Comparison of ENCODE assay signal across 12 cellular contexts in the genomic region with DNA sequence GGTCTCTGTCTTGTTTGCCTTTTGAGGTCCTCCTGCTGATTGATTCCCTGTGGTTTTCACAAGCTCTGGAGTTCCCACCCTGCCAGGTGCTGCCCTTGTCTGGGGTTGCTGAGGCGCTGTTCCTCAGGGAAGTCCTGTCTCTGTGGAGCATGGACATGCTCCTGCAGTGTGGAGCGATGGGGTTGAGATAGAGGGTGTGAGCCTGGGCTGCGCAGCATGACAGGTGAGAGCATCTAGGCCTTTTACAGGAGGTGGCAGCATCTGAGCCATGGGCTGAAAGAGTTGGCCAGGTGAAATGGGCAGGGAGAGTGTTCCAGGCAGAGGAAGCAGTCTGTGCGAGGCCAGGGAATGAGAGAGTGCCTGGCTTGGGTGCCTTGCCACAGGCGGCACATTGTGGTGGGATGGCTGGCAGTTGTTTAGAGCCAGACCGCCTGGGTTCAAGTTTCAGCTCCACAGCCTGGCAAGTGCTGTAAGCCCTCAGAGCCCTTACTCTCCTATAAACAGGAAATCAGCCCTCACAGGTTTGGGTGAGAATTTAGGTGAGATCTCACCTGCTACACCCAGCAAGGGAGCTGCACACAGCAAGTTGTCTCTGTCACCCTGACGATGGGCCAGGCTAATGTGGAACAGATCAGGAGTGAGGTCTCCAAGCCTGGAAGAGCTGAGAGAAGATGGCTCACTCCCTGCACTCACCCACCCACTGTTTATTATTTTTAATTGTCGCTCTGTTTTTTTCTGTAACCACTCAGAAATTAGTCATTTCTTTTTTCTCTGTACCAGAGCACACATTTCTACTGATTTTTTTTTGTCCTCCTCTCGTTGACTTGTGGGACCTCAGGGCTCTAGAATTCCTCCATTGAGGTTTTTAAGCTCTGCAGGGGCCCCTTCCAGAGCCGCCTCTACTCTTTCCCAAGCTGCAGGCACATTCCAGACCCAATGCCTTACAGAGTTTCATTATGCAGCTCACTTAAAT. TPM values are rescaled to one million over a fixed set of nuclear protein-coding genes. Genes with fewer than 3 reads are reported as not detected.
DNase-seq lines count a peak whose midpoint lies in the region; ATAC-seq and TF ChIP-seq lines count a peak whose summit lies in the region.
"Had no signal": no experiment of that assay in that cellular context is flagged by ENCODE, and none has a peak within 500 bp of the region (broad histone marks: within the 10 kb centered on the region; RNA-seq: fewer than 3 reads in every experiment).

No MANE protein-coding gene starts in this region.

- H3K9me3 Mint-ChIP-seq in activated naive CD8-positive, alpha-beta T cell treated with anti-CD3 and anti-CD28 coated beads, Interleukin-2, amount 10 ng/mL, durations not matched to agents 7 days and 5 days = no peaks in the 10 kb centered on the region
- no peaks in the 10 kb centered on the region for H3K9me3 Mint-ChIP-seq in immature natural killer cell
- H3K9me3 Mint-ChIP-seq in stimulated activated naive B cell treated with anti-CD40 and anti-IgM and Interleukin-4, amounts not matched to agents 10 μg/mL and 1 μg/mL and 100 μg/mL, for 72 hours = no peaks in the 10 kb centered on the region

- no peak for TF ChIP-seq CTCF in upper lobe of right lung (IDR thresholded peaks at IDR 0.05)

- H3K4me1 Mint-ChIP-seq in activated naive CD8-positive, alpha-beta T cell treated with anti-CD3 and anti-CD28 coated beads, Interleukin-2, amount 10 ng/mL, durations not matched to agents 7 days and 5 days = peaks cover 3% of the 10 kb centered on the region
- peaks cover 27 to 29% of the 10 kb centered on the region in 2 donors for H3K4me1 Mint-ChIP-seq in immature natural killer cell
- H3K4me1 Mint-ChIP-seq in stimulated activated naive B cell treated with anti-CD40 and anti-IgM and Interleukin-4, amounts not matched to agents 10 μg/mL and 1 μg/mL and 100 μg/mL, for 72 hours = no peaks in the 10 kb centered on the region

- no peaks in the 10 kb centered on the region for H3K27me3 ChIP-seq in upper lobe of right lung
- H3K27me3 ChIP-seq: BLaER1 had no signal

- POLR2A ChIA-PET in activated naive CD8-positive, alpha-beta T cell treated with anti-CD3 and anti-CD28 coated beads, Interleukin-2, amount 10 ng/mL, durations not matched to agents 7 days and 5 days (lab: Charles Lee) = no interaction called here

- peak; percentile 10 for DNase-seq in activated gamma-delta T cell treated with Interleukin-2 at 50 U/mL for 16 hours
- no peak for DNase-seq in activated gamma-delta T cell (lab: John Stamatoyannopoulos, UW)
- DNase-seq in activated naive CD8-positive, alpha-beta T cell treated with anti-CD3 and anti-CD28 coated beads, Interleukin-2, amount 10 ng/mL, durations not matched to agents 7 days and 5 days = no peak
- peak in 2 of 3 donors; percentile 24 to 36 for DNase-seq in immature natural killer cell
- DNase-seq in stimulated activated naive B cell treated with anti-CD40 and anti-IgM and Interleukin-4, amounts not matched to agents 10 μg/mL and 1 μg/mL and 100 μg/mL, for 72 hours = no peak
- no peak for DNase-seq in 8988T
- no peak for DNase-seq in stimulated activated naive CD4-positive, alpha-beta T cell (lab: John Stamatoyannopoulos, UW)
- no peak for DNase-seq in upper lobe of right lung
- DNase-seq: activated CD4-positive, alpha-beta T cell treated with anti-CD3 and anti-CD28 coated beads for 48 hours; Right ventricle myocardium superior; stimulated activated CD4-positive, alpha-beta T cell treated with anti-CD3 and anti-CD28 coated beads, Interleukin-4, amount 100 ng/mL, for 1 hour had no signal

- no peaks in the 10 kb centered on the region for H3K9me3 ChIP-seq in upper lobe of right lung
- H3K9me3 ChIP-seq: BLaER1 had no signal

- intact Hi-C loops in upper lobe of right lung (cut with DNase I) = no loop called here

- no peak overlapping the region for H3K27ac ChIP-seq in upper lobe of right lung
- H3K27ac ChIP-seq: BLaER1 had no signal

- H3K27me3 Mint-ChIP-seq in activated naive CD8-positive, alpha-beta T cell treated with anti-CD3 and anti-CD28 coated beads, Interleukin-2, amount 10 ng/mL, durations not matched to agents 7 days and 5 days = no peaks in the 10 kb centered on the region
- peaks cover 0 to 3% (median 2%) of the 10 kb centered on the region in 3 donors for H3K27me3 Mint-ChIP-seq in immature natural killer cell (ENCODE audit: low read depth in 3 of 3)
- no peaks in the 10 kb centered on the region for H3K27me3 Mint-ChIP-seq in stimulated activated naive B cell treated with anti-CD40 and anti-IgM and Interleukin-4, amounts not matched to agents 10 μg/mL and 1 μg/mL and 100 μg/mL, for 72 hours

- peaks cover 15% of the 10 kb centered on the region for H3K36me3 Mint-ChIP-seq in activated naive CD8-positive, alpha-beta T cell treated with anti-CD3 and anti-CD28 coated beads, Interleukin-2, amount 10 ng/mL, durations not matched to agents 7 days and 5 days
- H3K36me3 Mint-ChIP-seq in immature natural killer cell = peaks cover 22 to 63% (median 30%) of the 10 kb centered on the region in 3 donors
- peaks cover 48 to 72% of the 10 kb centered on the region in 2 donors for H3K36me3 Mint-ChIP-seq in stimulated activated naive B cell treated with anti-CD40 and anti-IgM and Interleukin-4, amounts not matched to agents 10 μg/mL and 1 μg/mL and 100 μg/mL, for 72 hours

- H3K4me3 Mint-ChIP-seq in activated naive CD8-positive, alpha-beta T cell treated with anti-CD3 and anti-CD28 coated beads, Interleukin-2, amount 10 ng/mL, durations not matched to agents 7 days and 5 days = no peak overlapping the region
- H3K4me3 Mint-ChIP-seq in immature natural killer cell = peak overlapping the region; percentile 44 to 68 (median 56)
- no peak overlapping the region for H3K4me3 Mint-ChIP-seq in stimulated activated naive B cell treated with anti-CD40 and anti-IgM and Interleukin-4, amounts not matched to agents 10 μg/mL and 1 μg/mL and 100 μg/mL, for 72 hours

- ATAC-seq in activated naive CD8-positive, alpha-beta T cell treated with anti-CD3 and anti-CD28 coated beads, Interleukin-2, amount 10 ng/mL, durations not matched to agents 7 days and 5 days (ENCODE audit: low read depth) = no peak
- ATAC-seq in stimulated activated naive B cell treated with anti-CD40 and anti-IgM and Interleukin-4, amounts not matched to agents 10 μg/mL and 1 μg/mL and 100 μg/mL, for 72 hours (replicated peaks) = no peak
- no peak for ATAC-seq in upper lobe of right lung

- H3K27ac Mint-ChIP-seq in activated naive CD8-positive, alpha-beta T cell treated with anti-CD3 and anti-CD28 coated beads, Interleukin-2, amount 10 ng/mL, durations not matched to agents 7 days and 5 days = peak overlapping the region; percentile 11
- peak overlapping the region; percentile 81 to 95 (median 86) for H3K27ac Mint-ChIP-seq in immature natural killer cell
- H3K27ac Mint-ChIP-seq in stimulated activated naive B cell treated with anti-CD40 and anti-IgM and Interleukin-4, amounts not matched to agents 10 μg/mL and 1 μg/mL and 100 μg/mL, for 72 hours = peak overlapping the region; percentile 56

- H3K4me1 ChIP-seq in upper lobe of right lung = no peaks in the 10 kb centered on the region
- H3K4me1 ChIP-seq: BLaER1 had no signal

- H3K4me3 ChIP-seq in upper lobe of right lung = no peak overlapping the region
- H3K4me3 ChIP-seq: BLaER1 had no signal

- peaks cover 100% of the 10 kb centered on the region for H3K36me3 ChIP-seq in upper lobe of right lung

RNA-seq across cellular contexts. Expression of a gene that starts 19.6 kb away (rescaled TPM):
- 10 to 100 TPM; 68.8 to 72.5 TPM for total RNA-seq in activated naive CD8-positive, alpha-beta T cell treated with anti-CD3 and anti-CD28 coated beads, Interleukin-2, amount 10 ng/mL, durations not matched to agents 7 days and 5 days
- polyA plus RNA-seq in immature natural killer cell = 10 to 100 TPM in 1 of 3 donors, 1 to 10 TPM in 2; 3.2 to 21.5 (median 3.5) TPM
- 31.1 TPM for total RNA-seq in upper lobe of right lung

RNA-seq across cellular contexts. Expression of a gene that starts 35.6 kb away (rescaled TPM):
- 100 to 1,000 TPM; 341 to 350 TPM for total RNA-seq in activated naive CD8-positive, alpha-beta T cell treated with anti-CD3 and anti-CD28 coated beads, Interleukin-2, amount 10 ng/mL, durations not matched to agents 7 days and 5 days
- polyA plus RNA-seq in immature natural killer cell = 1,000 to 10,000 TPM in 2 of 3 donors, 100 to 1,000 TPM in 1; 982 to 1,268 (median 1,061) TPM
- total RNA-seq in upper lobe of right lung = 2,961 TPM

Comparison
In these comparisons a context has a peak if more than half of its experiments do, and no peak if none do; other contexts are left out.
1. DNase-seq: peak in activated gamma-delta T cell treated with Interleukin-2 at 50 U/mL for 16 hours (single experiment) and immature natural killer cell (2 of 3); none in activated gamma-delta T cell (single experiment), activated naive CD8-positive, alpha-beta T cell treated with anti-CD3 and anti-CD28 coated beads, Interleukin-2, amount 10 ng/mL, durations not matched to agents 7 days and 5 days (single experiment), stimulated activated naive B cell treated with anti-CD40 and anti-IgM and Interleukin-4, amounts not matched to agents 10 μg/mL and 1 μg/mL and 100 μg/mL, for 72 hours (single experiment), 8988T (single experiment), stimulated activated naive CD4-positive, alpha-beta T cell (0 of 6) and upper lobe of right lung (single experiment).
2. H3K27ac Mint-ChIP-seq: peak in every context shown above with its lines; median percentile 86 in immature natural killer cell; 56 in stimulated activated naive B cell treated with anti-CD40 and anti-IgM and Interleukin-4, amounts not matched to agents 10 μg/mL and 1 μg/mL and 100 μg/mL, for 72 hours; 11 in activated naive CD8-positive, alpha-beta T cell treated with anti-CD3 and anti-CD28 coated beads, Interleukin-2, amount 10 ng/mL, durations not matched to agents 7 days and 5 days.
3. H3K4me3 Mint-ChIP-seq: peak in immature natural killer cell (5 of 5); none in activated naive CD8-positive, alpha-beta T cell treated with anti-CD3 and anti-CD28 coated beads, Interleukin-2, amount 10 ng/mL, durations not matched to agents 7 days and 5 days (single experiment) and stimulated activated naive B cell treated with anti-CD40 and anti-IgM and Interleukin-4, amounts not matched to agents 10 μg/mL and 1 μg/mL and 100 μg/mL, for 72 hours (0 of 2).